ENCODE assay signal across 11 cellular contexts in the genomic region with DNA sequence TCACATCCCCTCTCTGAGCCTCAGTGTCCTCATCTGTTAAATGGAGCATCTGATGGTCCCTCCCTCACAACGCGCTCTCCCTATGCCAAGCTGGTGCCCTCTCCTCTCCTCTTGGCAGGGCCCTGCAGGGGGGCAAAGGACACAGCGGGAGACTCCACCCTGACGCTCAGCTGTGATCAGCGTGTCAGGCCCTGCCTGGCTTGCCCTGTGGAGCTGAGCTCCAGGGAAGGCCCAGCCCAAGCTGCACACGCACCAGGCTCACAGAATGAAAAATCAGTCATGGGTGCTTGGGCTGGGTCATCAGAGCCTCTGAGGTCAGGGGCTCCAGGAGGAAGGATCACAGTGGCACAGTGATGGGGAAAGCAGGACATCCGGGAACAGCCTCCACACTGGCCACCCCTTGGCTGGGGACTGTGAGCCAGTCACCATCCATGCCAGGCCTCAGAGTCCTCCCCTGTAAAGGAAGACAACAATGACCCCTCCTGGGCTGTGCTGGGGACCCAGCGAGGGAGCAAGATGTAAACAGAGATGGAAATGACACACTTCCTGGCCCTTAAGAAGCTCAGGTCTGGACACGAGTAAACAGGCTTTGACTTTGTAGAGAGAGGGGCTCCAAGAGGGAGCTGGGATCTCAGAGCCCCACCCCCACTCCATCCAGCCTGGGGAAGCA. TPM values are rescaled to one million over a fixed set of nuclear protein-coding genes. Genes with fewer than 3 reads are reported as not detected.
DNase-seq lines count a peak whose midpoint lies in the region; ATAC-seq and TF ChIP-seq lines count a peak whose summit lies in the region.
"Had no signal": no experiment of that assay in that cellular context is flagged by ENCODE, and none has a peak within 500 bp of the region (broad histone marks: within the 10 kb centered on the region; RNA-seq: fewer than 3 reads in every experiment).

No MANE protein-coding gene starts in this region.

- peak overlapping the region; percentile 55 to 75 (median 67) for H3K27ac ChIP-seq in esophagus muscularis mucosa (replicated peaks in 1 of 4)
- H3K27ac ChIP-seq in uterus, result peak overlapping the region; percentile 65 to 80

- no peak for DNase-seq in activated naive CD4-positive, alpha-beta T cell treated with anti-CD3 and anti-CD28 coated beads, Interleukin-2, amount 50 U/mL, for 72 hours (ENCODE audit: low spot score in 2 of 2)
- no peak for DNase-seq in activated naive CD4-positive, alpha-beta T cell (lab: John Stamatoyannopoulos, UW)
- DNase-seq in esophagus muscularis mucosa (ENCODE audit: extremely low spot score) (no peak), uterus (no peak), NCI-H146 treated with DMSO at 0.1 percent for 48 hours (lab: John Stamatoyannopoulos, UW; ENCODE audit: unreplicated experiment) (no peak)
- DNase-seq in activated CD4-positive, alpha-beta T cell treated with anti-CD3 and anti-CD28 coated beads, Interleukin-2, amount 50 U/mL, for 48 hours, result no peak
- no peak for DNase-seq in central memory CD4-positive, alpha-beta T cell
- DNase-seq: cortex of kidney, immature natural killer cell, MM.1S had no signal

- H3K4me1 ChIP-seq in esophagus muscularis mucosa (peaks cover 22 to 48% (median 38%) of the 10 kb centered on the region in 4 donors), uterus (no peaks in the 10 kb centered on the region)

- H3K4me3 ChIP-seq in esophagus muscularis mucosa (no peak overlapping the region), uterus (no peak overlapping the region)

- WGBS in esophagus muscularis mucosa, result 71% methylated on average over 7 of the region's 9 CpGs

- peak overlapping the region; percentile 12 to 14 for H3K27ac Mint-ChIP-seq in activated naive CD4-positive, alpha-beta T cell treated with anti-CD3 and anti-CD28 coated beads, Interleukin-2, amount 50 U/mL, for 72 hours
- H3K27ac Mint-ChIP-seq in nephron, result peak overlapping the region in 2 of 3 experiments; percentile 37 to 51
- H3K27ac Mint-ChIP-seq: immature natural killer cell had no signal

- H3K36me3 ChIP-seq in esophagus muscularis mucosa (no peaks in the 10 kb centered on the region), uterus (no peaks in the 10 kb centered on the region)

- TF ChIP-seq CTCF in esophagus muscularis mucosa (IDR thresholded peaks at IDR 0.05) (no peak), nephron (IDR thresholded peaks at IDR 0.05; ENCODE audit: unreplicated experiment in 3 of 3) (no peak), uterus (IDR thresholded peaks at IDR 0.05) (peak in 1 of 4 experiments; percentile 2)

- H3K9me3 Mint-ChIP-seq in activated naive CD4-positive, alpha-beta T cell treated with anti-CD3 and anti-CD28 coated beads, Interleukin-2, amount 50 U/mL, for 72 hours, result peaks cover 0 to 5% of the 10 kb centered on the region in 2 donors
- peaks cover 8% of the 10 kb centered on the region for H3K9me3 Mint-ChIP-seq in nephron

- H3K27me3 ChIP-seq in esophagus muscularis mucosa, result peaks cover 0 to 12% (median 0%) of the 10 kb centered on the region in 4 donors
- no peaks in the 10 kb centered on the region for H3K27me3 ChIP-seq in uterus

- peaks cover 5% of the 10 kb centered on the region for H3K27me3 Mint-ChIP-seq in nephron (ENCODE audit: low read depth)

- no peak for TF ChIP-seq EP300 in esophagus muscularis mucosa (IDR thresholded peaks at IDR 0.05)

- H3K9me3 ChIP-seq in esophagus muscularis mucosa, result peaks cover 0 to 7% (median 5%) of the 10 kb centered on the region in 4 donors
- no peaks in the 10 kb centered on the region for H3K9me3 ChIP-seq in uterus

- no peak for ATAC-seq in activated naive CD4-positive, alpha-beta T cell treated with anti-CD3 and anti-CD28 coated beads, Interleukin-2, amount 50 U/mL, for 72 hours

- TF ChIP-seq POLR2A in esophagus muscularis mucosa (IDR thresholded peaks at IDR 0.05; ENCODE audit: low read depth) (no peak), uterus (IDR thresholded peaks at IDR 0.05) (no peak)

- intact Hi-C loops in esophagus muscularis mucosa (cut with DNase I) (no loop called here), uterus (cut with DNase I; ENCODE audit: low total_unique reads) (no loop called here)

- H3K36me3 Mint-ChIP-seq in activated naive CD4-positive, alpha-beta T cell treated with anti-CD3 and anti-CD28 coated beads, Interleukin-2, amount 50 U/mL, for 72 hours, result peaks cover 4 to 10% of the 10 kb centered on the region in 2 donors
- H3K36me3 Mint-ChIP-seq in nephron (ENCODE audit: low read depth), result no peaks in the 10 kb centered on the region
- H3K36me3 Mint-ChIP-seq: immature natural killer cell had no signal

- H3K4me3 Mint-ChIP-seq in nephron, result no peak overlapping the region
- H3K4me3 Mint-ChIP-seq: immature natural killer cell had no signal

- H3K4me1 Mint-ChIP-seq in nephron, result peaks cover 12% of the 10 kb centered on the region

RNA-seq across cellular contexts. Expression of gene RPL3, which starts 36.6 kb away (rescaled TPM):
- total RNA-seq in activated naive CD4-positive, alpha-beta T cell treated with anti-CD3 and anti-CD28 coated beads, Interleukin-2, amount 50 U/mL, for 72 hours, result 1,000 to 10,000 TPM; 2,348 to 3,152 TPM
- 1,000 to 10,000 TPM; 2,019 to 2,284 (median 2,183) TPM for total RNA-seq in esophagus muscularis mucosa
- total RNA-seq in uterus, result 1,000 to 10,000 TPM; 1,498 to 2,840 (median 2,333) TPM

RNA-seq across cellular contexts. Expression of gene PDGFB, which starts 38.0 kb away (rescaled TPM):
- 1 to 10 TPM in 1 of 2 donors, under 1 TPM in 1; 0.46 to 2.9 TPM for total RNA-seq in activated naive CD4-positive, alpha-beta T cell treated with anti-CD3 and anti-CD28 coated beads, Interleukin-2, amount 50 U/mL, for 72 hours
- total RNA-seq in esophagus muscularis mucosa, result 10 to 100 TPM; 12.3 to 25.4 (median 18.8) TPM
- total RNA-seq in uterus, result 10 to 100 TPM in 1 of 4 donors, 1 to 10 TPM in 3; 2.0 to 24.8 (median 5.6) TPM
